8 cellular contexts compared by ENCODE assay signal in genomic region chr6:33414592-33415271, GRCh38. TPM values are rescaled to one million over a fixed set of nuclear protein-coding genes. Genes with fewer than 3 reads are reported as not detected.
DNase-seq lines count a peak whose midpoint lies in the region; ATAC-seq and TF ChIP-seq lines count a peak whose summit lies in the region.

No MANE protein-coding gene starts in this region.

- H3K27me3 Mint-ChIP-seq in brain: peaks cover 6% of the 10 kb centered on the region

- H3F3A ChIP-seq in neural cell (ENCODE audit: insufficient read depth, low read length, poor library complexity, severe bottlenecking): peaks cover 10% of the 10 kb centered on the region

- no peaks in the 10 kb centered on the region for H3K9me2 ChIP-seq in neural cell (ENCODE audit: insufficient read depth, low read length)

- no peak overlapping the region for H3K4me2 ChIP-seq in neural cell (ENCODE audit: low read length)

- peaks cover 34% of the 10 kb centered on the region for H3K36me3 Mint-ChIP-seq in brain

- H3K27me3 ChIP-seq in neural cell (ENCODE audit: insufficient read depth, low read depth, low read length): no peaks in the 10 kb centered on the region

- H2AFZ ChIP-seq in neural cell (ENCODE audit: low read depth, low read length): no peak overlapping the region

- ATAC-seq in GM18858 (IDR thresholded peaks at IDR 0.05; ENCODE audit: unreplicated experiment) (no peak), GM18907 (IDR thresholded peaks at IDR 0.05; ENCODE audit: unreplicated experiment) (no peak)

- H3K9me3 ChIP-seq in neural cell (ENCODE audit: low read length): no peaks in the 10 kb centered on the region

- H3K4me3 Mint-ChIP-seq in brain: peak overlapping the region; percentile 75 to 97 (median 94)

- H4K20me1 ChIP-seq in neural cell (ENCODE audit: insufficient read depth): no peaks in the 10 kb centered on the region

- TF ChIP-seq CTCF in LNCAP (IDR thresholded peaks at IDR 0.05) (peak; percentile 30; the same call in 1 of the 2 replicates), brain (conservative IDR thresholded peaks at IDR 0.05) (peak in 1 of 2 experiments; percentile 38), neural cell (IDR thresholded peaks at IDR 0.05; ENCODE audit: poor library complexity, severe bottlenecking) (no peak)

- peak overlapping the region in 1 of 5 experiments; percentile 95 for H3K27ac Mint-ChIP-seq in brain

- H3K9ac ChIP-seq in neural cell (ENCODE audit: low read length): no peak overlapping the region

- no peak for TF ChIP-seq EP300 in neural cell (conservative IDR thresholded peaks at IDR 0.05; ENCODE audit: poor library complexity, severe bottlenecking)

- peaks cover 4% of the 10 kb centered on the region for H3K36me3 ChIP-seq in neural cell (ENCODE audit: insufficient read depth, low read length)

- TF ChIP-seq RAD21 in neural cell (conservative IDR thresholded peaks at IDR 0.05): no peak

- H3K4me3 ChIP-seq in neural cell (ENCODE audit: low read length): peak overlapping the region; percentile 87

- no peaks in the 10 kb centered on the region for H3K9me3 Mint-ChIP-seq in brain

- H3K4me1 Mint-ChIP-seq in brain: peaks cover 75% of the 10 kb centered on the region

- peaks cover 26% of the 10 kb centered on the region for H3K79me2 ChIP-seq in neural cell (replicated peaks; ENCODE audit: insufficient read depth, low read length)

- DNase-seq in DMS 273 (lab: John Stamatoyannopoulos, UW; ENCODE audit: unreplicated experiment) (peak; percentile 60), DMS 273 treated with DMSO at 0.1 percent for 48 hours (lab: John Stamatoyannopoulos, UW) (no peak), SIG-M5 (lab: John Stamatoyannopoulos, UW) (no peak)

- H3K27ac ChIP-seq in neural cell (ENCODE audit: low read length): no peak overlapping the region

TF ChIP-seq in neural cell, 6 proteins besides CTCF, POLR2A, EP300 and RAD21:
- TF ChIP-seq POLR2AphosphoS5 (IDR thresholded peaks at IDR 0.05): no peak
- TF ChIP-seq MXI1 (conservative IDR thresholded peaks at IDR 0.05; ENCODE audit: poor library complexity, severe bottlenecking): no peak
- no peak for TF ChIP-seq TAF1 (IDR thresholded peaks at IDR 0.05; ENCODE audit: low read depth)
- TF ChIP-seq SMC3 (conservative IDR thresholded peaks at IDR 0.05; ENCODE audit: poor library complexity): no peak
- TF ChIP-seq EZH2 (IDR thresholded peaks at IDR 0.05; ENCODE audit: borderline replicate concordance, insufficient read depth, low read length, poor library complexity, severe bottlenecking): no peak
- TF ChIP-seq REST (IDR thresholded peaks at IDR 0.05; ENCODE audit: borderline replicate concordance): no peak

RNA-seq across cellular contexts. Expression of gene CUTA, which starts 3.2 kb away (rescaled TPM):
- polyA plus RNA-seq in brain (ENCODE audit: insufficient read depth, low read depth, low replicate concordance) (837 TPM), neural cell (341 and 343 TPM in 2 replicates)
- 124 and 125 TPM in 2 replicates for polyA minus RNA-seq in neural cell

RNA-seq across cellular contexts. Expression of gene PHF1, which starts 3.9 kb away (rescaled TPM):
- polyA plus RNA-seq in brain (ENCODE audit: insufficient read depth, low read depth, low replicate concordance) (115 TPM), neural cell (102 and 112 TPM in 2 replicates)
- polyA minus RNA-seq in neural cell: 33.4 and 34.6 TPM in 2 replicates

RNA-seq across cellular contexts. Expression of gene SYNGAP1, which starts 5.1 kb away (rescaled TPM):
- polyA plus RNA-seq in brain (ENCODE audit: insufficient read depth, low read depth, low replicate concordance) (40.7 TPM), neural cell (4.3 and 5.9 TPM in 2 replicates)
- polyA minus RNA-seq in neural cell: 24.0 and 24.1 TPM in 2 replicates

RNA-seq across cellular contexts. Expression of gene KIFC1, which starts 23.1 kb away (rescaled TPM):
- polyA plus RNA-seq in brain (ENCODE audit: insufficient read depth, low read depth, low replicate concordance) (89.6 TPM), neural cell (0.52 and 2.1 TPM in 2 replicates)
- 1.2 and 1.4 TPM in 2 replicates for polyA minus RNA-seq in neural cell

RNA-seq across cellular contexts. Expression of gene ZBTB9, which starts 39.6 kb away (rescaled TPM):
- polyA plus RNA-seq in brain (ENCODE audit: insufficient read depth, low read depth, low replicate concordance) (10.7 TPM), neural cell (6.8 and 7.7 TPM in 2 replicates)
- 15.2 and 18.3 TPM in 2 replicates for polyA minus RNA-seq in neural cell
